In genomic region chr5:102090770-102091169, GRCh38 we compare ENCODE assay signal across 9 cellular contexts.
DNase-seq lines count a peak whose midpoint lies in the region; ATAC-seq and TF ChIP-seq lines count a peak whose summit lies in the region.
"Had no signal": no experiment of that assay in that cellular context is flagged by ENCODE, and none has a peak within 500 bp of the region (broad histone marks: within the 10 kb centered on the region; RNA-seq: fewer than 3 reads in every experiment).

No MANE protein-coding gene starts in this region.

- DNase-seq in GM13976 (ENCODE audit: low spot score) (peak; percentile 11), MM.1S (peak; percentile 40), UCSD-AML1 (lab: John Stamatoyannopoulos, UW; ENCODE audit: unreplicated experiment) (peak; percentile 9), progenitor cell of endocrine pancreas (ENCODE audit: low spot score, unreplicated experiment) (peak; percentile 12), heart left ventricle (no peak), NCI-H1048 (lab: John Stamatoyannopoulos, UW) (no peak)
- no peak for DNase-seq in activated CD4-positive, alpha-beta T cell treated with anti-CD3 and anti-CD28 coated beads, Interleukin-2, amount 10 ng/mL, durations not matched to agents 24 days and 14 days

- no peaks in the 10 kb centered on the region for H3K9me2 ChIP-seq in MM.1S (replicated peaks; ENCODE audit: insufficient read depth, low read length)

- no peaks in the 10 kb centered on the region for H3K27me3 ChIP-seq in MM.1S (replicated peaks; ENCODE audit: insufficient read depth, low read length)
- H3K27me3 ChIP-seq in heart left ventricle: peaks cover 0 to 3% (median 0%) of the 10 kb centered on the region in 9 donors

- H3K9me3 ChIP-seq in MM.1S (replicated peaks; ENCODE audit: insufficient read depth, low read length) (no peaks in the 10 kb centered on the region), heart left ventricle (no peaks in the 10 kb centered on the region)

- no peaks in the 10 kb centered on the region for H4K20me1 ChIP-seq in MM.1S (ENCODE audit: insufficient read depth, low read length)

- H3K79me2 ChIP-seq in MM.1S (ENCODE audit: low read length): no peaks in the 10 kb centered on the region

- no peaks in the 10 kb centered on the region for H3K4me1 Mint-ChIP-seq in progenitor cell of endocrine pancreas (ENCODE audit: low read depth)
- no peaks in the 10 kb centered on the region for H3K4me1 Mint-ChIP-seq in activated CD4-positive, alpha-beta T cell treated with anti-CD3 and anti-CD28 coated beads, Interleukin-2, amount 10 ng/mL, durations not matched to agents 24 days and 14 days

- in situ Hi-C loops in GM13976 (cut with MboI; ENCODE audit: low sequenced_read_pairs, unreplicated experiment): no loop called here

- no peak overlapping the region for H3K27ac Mint-ChIP-seq in progenitor cell of endocrine pancreas
- H3K27ac Mint-ChIP-seq in activated CD4-positive, alpha-beta T cell treated with anti-CD3 and anti-CD28 coated beads, Interleukin-2, amount 10 ng/mL, durations not matched to agents 24 days and 14 days: no peak overlapping the region
- H3K27ac Mint-ChIP-seq: stimulated activated naive CD8-positive, alpha-beta T cell treated with anti-CD3 and anti-CD28 coated beads, Interleukin-15, Interleukin-2, amounts not matched to agents 100 ng/mL and 50 ng/mL, for 24 hours had no signal

- H3K9me3 Mint-ChIP-seq in progenitor cell of endocrine pancreas (ENCODE audit: low read depth): no peaks in the 10 kb centered on the region
- no peaks in the 10 kb centered on the region for H3K9me3 Mint-ChIP-seq in activated CD4-positive, alpha-beta T cell treated with anti-CD3 and anti-CD28 coated beads, Interleukin-2, amount 10 ng/mL, durations not matched to agents 24 days and 14 days

- no peak overlapping the region for H3K4me2 ChIP-seq in MM.1S (ENCODE audit: low read depth, low read length)

- intact Hi-C loops in heart left ventricle (cut with DNase I): no loop called here
- intact Hi-C loops in activated CD4-positive, alpha-beta T cell treated with anti-CD3 and anti-CD28 coated beads, Interleukin-2, amount 10 ng/mL, durations not matched to agents 24 days and 14 days (cut with micrococcal nuclease): no loop called here

- no peaks in the 10 kb centered on the region for H3F3A ChIP-seq in MM.1S (ENCODE audit: insufficient read depth, low read length)

- H3K9ac ChIP-seq in MM.1S (ENCODE audit: low read length): no peak overlapping the region

- H3K4me3 Mint-ChIP-seq in progenitor cell of endocrine pancreas (ENCODE audit: low read depth): no peak overlapping the region
- no peak overlapping the region for H3K4me3 Mint-ChIP-seq in activated CD4-positive, alpha-beta T cell treated with anti-CD3 and anti-CD28 coated beads, Interleukin-2, amount 10 ng/mL, durations not matched to agents 24 days and 14 days
- H3K4me3 Mint-ChIP-seq: stimulated activated naive CD8-positive, alpha-beta T cell treated with anti-CD3 and anti-CD28 coated beads, Interleukin-15, Interleukin-2, amounts not matched to agents 100 ng/mL and 50 ng/mL, for 24 hours had no signal

- no peaks in the 10 kb centered on the region for H3K27me3 Mint-ChIP-seq in progenitor cell of endocrine pancreas
- no peaks in the 10 kb centered on the region for H3K27me3 Mint-ChIP-seq in activated CD4-positive, alpha-beta T cell treated with anti-CD3 and anti-CD28 coated beads, Interleukin-2, amount 10 ng/mL, durations not matched to agents 24 days and 14 days
- H3K27me3 Mint-ChIP-seq: stimulated activated naive CD8-positive, alpha-beta T cell treated with anti-CD3 and anti-CD28 coated beads, Interleukin-15, Interleukin-2, amounts not matched to agents 100 ng/mL and 50 ng/mL, for 24 hours had no signal

- no peaks in the 10 kb centered on the region for H3K36me3 Mint-ChIP-seq in progenitor cell of endocrine pancreas (ENCODE audit: insufficient read depth)
- H3K36me3 Mint-ChIP-seq in activated CD4-positive, alpha-beta T cell treated with anti-CD3 and anti-CD28 coated beads, Interleukin-2, amount 10 ng/mL, durations not matched to agents 24 days and 14 days (ENCODE audit: low read depth): no peaks in the 10 kb centered on the region

- no peak for TF ChIP-seq POLR2A in heart left ventricle (IDR thresholded peaks at IDR 0.05)

- peak; percentile 19 for TF ChIP-seq CTCF in GM13976 (IDR thresholded peaks at IDR 0.05; ENCODE audit: borderline replicate concordance, control extremely low read depth, extremely low read depth, insufficient read depth, missing control alignments)
- peak; percentile 52 for TF ChIP-seq CTCF in MM.1S (IDR thresholded peaks at IDR 0.05; ENCODE audit: low read length)
- TF ChIP-seq CTCF in progenitor cell of endocrine pancreas (IDR thresholded peaks at IDR 0.05; ENCODE audit: unreplicated experiment): peak; percentile 72
- no peak for TF ChIP-seq CTCF in heart left ventricle (IDR thresholded peaks at IDR 0.05)

- H3K4me1 ChIP-seq in MM.1S (ENCODE audit: low read length) (no peaks in the 10 kb centered on the region), heart left ventricle (no peaks in the 10 kb centered on the region)

- no peak overlapping the region for H2AFZ ChIP-seq in MM.1S (ENCODE audit: low read length)

- H3K4me3 ChIP-seq in MM.1S (ENCODE audit: low read length) (no peak overlapping the region), heart left ventricle (no peak overlapping the region)

- H3K36me3 ChIP-seq in MM.1S (replicated peaks; ENCODE audit: insufficient read depth, low read length) (no peaks in the 10 kb centered on the region), heart left ventricle (no peaks in the 10 kb centered on the region)

- ATAC-seq in GM21786 (IDR thresholded peaks at IDR 0.05; ENCODE audit: unreplicated experiment) (peak; percentile 88), heart left ventricle (no peak)

- H3K27ac ChIP-seq in MM.1S (ENCODE audit: low read length): no peak overlapping the region
- H3K27ac ChIP-seq in heart left ventricle: no peak overlapping the region

Comparison
In these comparisons a context has a peak if more than half of its experiments do, and no peak if none do; other contexts are left out.
1. DNase-seq: peak in GM13976 (single experiment), MM.1S (single experiment), UCSD-AML1 (single experiment) and progenitor cell of endocrine pancreas (single experiment); none in heart left ventricle (0 of 5), NCI-H1048 (single experiment) and activated CD4-positive, alpha-beta T cell treated with anti-CD3 and anti-CD28 coated beads, Interleukin-2, amount 10 ng/mL, durations not matched to agents 24 days and 14 days (single experiment).
2. CTCF ChIP-seq: peak in GM13976 (single experiment), MM.1S (single experiment) and progenitor cell of endocrine pancreas (single experiment); none in heart left ventricle (0 of 12).